Comparison of ENCODE assay signal across 17 cellular contexts in genomic region chr7:127890726-127891125, GRCh38.
DNase-seq lines count a peak whose midpoint lies in the region; ATAC-seq, FAIRE-seq and TF ChIP-seq lines count a peak whose summit lies in the region.
"Had no signal": no experiment of that assay in that cellular context is flagged by ENCODE, and none has a peak within 500 bp of the region (broad histone marks: within the 10 kb centered on the region; RNA-seq: fewer than 3 reads in every experiment).

No MANE protein-coding gene starts in this region.

- H3K4me1 ChIP-seq in neutrophil (ENCODE audit: control insufficient read depth in 1 of 2, insufficient read depth in 1 of 2, low read depth in 1 of 2, low read length in 1 of 2) (peaks cover 14 to 15% of the 10 kb centered on the region in 2 experiments), body of pancreas (peaks cover 35% of the 10 kb centered on the region)

- DNase-seq in NCI-H2081 (lab: John Stamatoyannopoulos, UW): peak; percentile 14 to 66
- no peak for DNase-seq in NCI-H2081 treated with DMSO at 0.1 percent for 48 hours (lab: John Stamatoyannopoulos, UW)
- DNase-seq in NCI-H146 (lab: John Stamatoyannopoulos, UW): peak; percentile 40
- no peak for DNase-seq in WTC11 (ENCODE audit: low spot score)
- DNase-seq in body of pancreas: no peak
- DNase-seq in activated CD4-positive, CD25-positive, alpha-beta regulatory T cell treated with anti-CD3 and anti-CD28 coated beads, Interleukin-2, amount 50 U/mL, for 72 hours: no peak
- no peak for DNase-seq in GM19239 (ENCODE audit: insufficient read length, low spot score)
- DNase-seq: amygdala; NCI-H1105 treated with DMSO at 0.1 percent for 48 hours; NCI-H446; ovary; stimulated activated CD4-positive, alpha-beta T cell treated with anti-CD3 and anti-CD28 coated beads, Interleukin-4, amount 100 ng/mL, for 24 hours; transverse colon had no signal

- peak overlapping the region; percentile 52 for H3K27ac ChIP-seq in neutrophil
- H3K27ac ChIP-seq in body of pancreas: no peak overlapping the region
- H3K27ac ChIP-seq: 22Rv1, C4-2B, ovary, transverse colon had no signal

- 73 to 74% methylated on average over 2 of the region's 2 CpGs for WGBS in body of pancreas, 2 donors

- no peaks in the 10 kb centered on the region for H3K27me3 ChIP-seq in neutrophil
- no peaks in the 10 kb centered on the region for H3K27me3 ChIP-seq in body of pancreas
- H3K27me3 ChIP-seq: ovary, transverse colon had no signal

- intact Hi-C loops in body of pancreas (cut with DNase I): no loop called here

- TF ChIP-seq POLR2A in body of pancreas (IDR thresholded peaks at IDR 0.05): no peak

- POLR2A ChIA-PET in WTC11 (lab: Charles Lee): no interaction called here

- H3K27me3 Mint-ChIP-seq in WTC11 (ENCODE audit: low read depth): no peaks in the 10 kb centered on the region

- H3K4me1 Mint-ChIP-seq in WTC11: peaks cover 75% of the 10 kb centered on the region

- FAIRE-seq in GM19239 (lab: Jason Lieb, UNC): no peak

- H3K36me3 ChIP-seq in neutrophil (no peaks in the 10 kb centered on the region), body of pancreas (replicated peaks in 1 of 2; ENCODE audit: insufficient read depth in 1 of 2, low read depth in 2 of 2) (peaks cover 4 to 9% of the 10 kb centered on the region in 2 donors)
- H3K36me3 ChIP-seq: ovary had no signal

- H3K4me3 ChIP-seq in neutrophil (ENCODE audit: low read depth in 1 of 2, low read length in 1 of 2) (no peak overlapping the region), body of pancreas (no peak overlapping the region)
- H3K4me3 ChIP-seq: ovary, transverse colon had no signal

- H3K9me3 ChIP-seq in neutrophil (no peaks in the 10 kb centered on the region), body of pancreas (no peaks in the 10 kb centered on the region)
- H3K9me3 ChIP-seq: ovary, transverse colon had no signal

- no peaks in the 10 kb centered on the region for H3K9me3 Mint-ChIP-seq in WTC11

- CTCF ChIA-PET in WTC11 (lab: Charles Lee): no interaction called here

- ATAC-seq in WTC11: no peak
- no peak for ATAC-seq in body of pancreas
- ATAC-seq: Panc1 had no signal

- peak overlapping the region; percentile 23; the same call in 1 of the 2 replicates for H3K27ac Mint-ChIP-seq in WTC11

- H3K4me3 Mint-ChIP-seq in WTC11: no peak overlapping the region

- TF ChIP-seq CTCF in WTC11 (IDR thresholded peaks at IDR 0.05): no peak
- no peak for TF ChIP-seq CTCF in neutrophil (IDR thresholded peaks at IDR 0.05)
- no peak for TF ChIP-seq CTCF in body of pancreas (IDR thresholded peaks at IDR 0.05)

- H3K36me3 Mint-ChIP-seq in WTC11: peaks cover 16% of the 10 kb centered on the region

TF ChIP-seq in WTC11, 78 proteins besides CTCF, POLR2A, EP300 and RAD21:
- TF ChIP-seq TEAD4 (CRISPR knock-in tag; IDR thresholded peaks at IDR 0.05) (no peak), NR2C2 (CRISPR knock-in tag; IDR thresholded peaks at IDR 0.05) (no peak), ZSCAN18 (CRISPR knock-in tag; IDR thresholded peaks at IDR 0.05) (no peak), RORB (CRISPR knock-in tag; IDR thresholded peaks at IDR 0.05) (no peak), SMAD3 (CRISPR knock-in tag; IDR thresholded peaks at IDR 0.05; ENCODE audit: borderline replicate concordance) (no peak), GRHL2 (CRISPR knock-in tag; IDR thresholded peaks at IDR 0.05; ENCODE audit: insufficient replicate concordance, severe bottlenecking) (no peak), NFE2L1 (CRISPR knock-in tag; IDR thresholded peaks at IDR 0.05) (no peak)
- TF ChIP-seq, protein P1, sequence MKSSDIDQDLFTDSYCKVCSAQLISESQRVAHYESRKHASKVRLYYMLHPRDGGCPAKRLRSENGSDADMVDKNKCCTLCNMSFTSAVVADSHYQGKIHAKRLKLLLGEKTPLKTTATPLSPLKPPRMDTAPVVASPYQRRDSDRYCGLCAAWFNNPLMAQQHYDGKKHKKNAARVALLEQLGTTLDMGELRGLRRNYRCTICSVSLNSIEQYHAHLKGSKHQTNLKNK (CRISPR knock-in tag; IDR thresholded peaks at IDR 0.05): no peak
- TF ChIP-seq, protein P2, sequence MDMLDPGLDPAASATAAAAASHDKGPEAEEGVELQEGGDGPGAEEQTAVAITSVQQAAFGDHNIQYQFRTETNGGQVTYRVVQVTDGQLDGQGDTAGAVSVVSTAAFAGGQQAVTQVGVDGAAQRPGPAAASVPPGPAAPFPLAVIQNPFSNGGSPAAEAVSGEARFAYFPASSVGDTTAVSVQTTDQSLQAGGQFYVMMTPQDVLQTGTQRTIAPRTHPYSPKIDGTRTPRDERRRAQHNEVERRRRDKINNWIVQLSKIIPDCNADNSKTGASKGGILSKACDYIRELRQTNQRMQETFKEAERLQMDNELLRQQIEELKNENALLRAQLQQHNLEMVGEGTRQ (CRISPR knock-in tag; IDR thresholded peaks at IDR 0.05): no peak

Comparison
In these comparisons a context has a peak if more than half of its experiments do, and no peak if none do; other contexts are left out.
1. DNase-seq: peak in NCI-H2081 (2 of 2) and NCI-H146 (single experiment); none in NCI-H2081 treated with DMSO at 0.1 percent for 48 hours (single experiment), WTC11 (single experiment), body of pancreas (0 of 4), activated CD4-positive, CD25-positive, alpha-beta regulatory T cell treated with anti-CD3 and anti-CD28 coated beads, Interleukin-2, amount 50 U/mL, for 72 hours (single experiment) and GM19239 (single experiment).